Comparison of ENCODE assay signal across 1 cellular context in the genomic region with DNA sequence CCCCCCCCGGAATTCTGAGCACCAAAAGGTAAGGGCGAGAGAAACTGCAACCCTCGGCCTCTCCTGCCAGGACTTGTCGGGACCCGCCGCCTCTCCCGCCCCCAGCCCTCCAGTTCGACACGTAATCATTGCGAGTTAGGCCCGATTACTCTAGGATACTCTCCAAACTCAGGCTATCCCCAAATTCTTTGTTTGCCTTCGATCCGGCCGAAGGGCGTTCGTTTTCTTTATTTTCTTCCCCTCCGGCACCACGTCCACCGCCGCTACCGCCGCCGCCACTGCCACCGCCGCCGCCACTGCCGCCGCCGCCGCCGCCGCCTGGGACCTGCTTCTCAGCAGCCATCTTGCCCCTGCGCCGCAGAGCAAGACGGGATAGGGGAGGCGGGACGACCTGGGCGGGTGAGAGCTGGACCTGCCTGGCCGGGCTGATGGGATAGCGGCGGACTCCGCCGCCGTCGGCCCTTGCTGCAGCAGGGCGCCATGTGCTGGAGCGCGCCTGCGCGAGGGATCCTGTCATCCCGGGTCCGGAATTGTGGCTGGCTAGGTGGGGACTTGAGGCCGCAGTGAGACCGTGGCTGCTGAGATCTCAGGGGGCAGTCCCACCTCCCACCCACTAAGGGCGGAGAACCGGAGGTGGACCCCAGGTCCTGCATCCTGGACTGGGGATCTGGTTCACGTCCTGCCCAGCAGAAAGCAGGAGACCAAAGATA.
TF ChIP-seq lines count a peak whose summit lies in the region.

TSS of gene SRP68 (minus strand) at position 369 of the 710 bp plus-strand sequence. CDS start at position 343, 26 bp downstream.

TF ChIP-seq in HepG2, 621 proteins besides CTCF, POLR2A, EP300 and RAD21 (continued from another document and continues in another):
- TF ChIP-seq SAFB2 (CRISPR knock-in tag; IDR thresholded peaks at IDR 0.05; ENCODE audit: borderline replicate concordance, low read depth) (peak; percentile 97), HDAC1 (CRISPR knock-in tag; IDR thresholded peaks at IDR 0.05) (peak; percentile 98), STAG1 (CRISPR knock-in tag; IDR thresholded peaks at IDR 0.05) (no peak; the same call in 1 of the 2 replicates), ZSCAN9 (CRISPR knock-in tag; IDR thresholded peaks at IDR 0.05; ENCODE audit: borderline replicate concordance) (peak; percentile 87), TMF1 (CRISPR knock-in tag; IDR thresholded peaks at IDR 0.05; ENCODE audit: low read depth) (peak; percentile 89; the same call in 1 of the 2 replicates), ARID2 (CRISPR knock-in tag; IDR thresholded peaks at IDR 0.05; ENCODE audit: borderline replicate concordance) (no peak), ZNF282 (IDR thresholded peaks at IDR 0.05; ENCODE audit: partially characterized antibody) (no peak), ZNF747 (CRISPR knock-in tag; IDR thresholded peaks at IDR 0.05; ENCODE audit: borderline replicate concordance) (peak; percentile 93; the same call in 1 of the 2 replicates), REXO4 (CRISPR knock-in tag; IDR thresholded peaks at IDR 0.05; ENCODE audit: borderline replicate concordance) (peak; percentile 40), ZNF788 (CRISPR knock-in tag; IDR thresholded peaks at IDR 0.05; ENCODE audit: borderline replicate concordance) (peak; percentile 88), HOXA5 (CRISPR knock-in tag; IDR thresholded peaks at IDR 0.05) (no peak; the same call in 1 of the 2 replicates), CHD4 (IDR thresholded peaks at IDR 0.05; ENCODE audit: borderline replicate concordance, low read length) (no peak), ATF1 (CRISPR knock-in tag; IDR thresholded peaks at IDR 0.05) (no peak), TBL1XR1 (IDR thresholded peaks at IDR 0.05; ENCODE audit: borderline replicate concordance, low read length, partially characterized antibody) (peak; percentile 66), JUND (CRISPR knock-in tag; IDR thresholded peaks at IDR 0.05) (peak; percentile 75), TOE1 (CRISPR knock-in tag; IDR thresholded peaks at IDR 0.05) (0 out of 2 replicates have a peak, but pooled peaks have one; percentile 20), FOXC1 (CRISPR knock-in tag; IDR thresholded peaks at IDR 0.05; ENCODE audit: borderline replicate concordance) (peak; percentile 90), XRCC5 (optimal IDR thresholded peaks at IDR 0.05; ENCODE audit: low read length) (peak; percentile 92), DPF2 (CRISPR knock-in tag; IDR thresholded peaks at IDR 0.05; ENCODE audit: borderline replicate concordance, low read depth) (no peak; the same call in 1 of the 2 replicates), BRF2 (CRISPR knock-in tag; IDR thresholded peaks at IDR 0.05) (peak; percentile 89), ARNTL (CRISPR knock-in tag; IDR thresholded peaks at IDR 0.05) (peak; percentile 76; the same call in 1 of the 2 replicates), AHDC1 (CRISPR knock-in tag; IDR thresholded peaks at IDR 0.05; ENCODE audit: borderline replicate concordance) (no peak; the same call in 1 of the 2 replicates), MTF1 (CRISPR knock-in tag; IDR thresholded peaks at IDR 0.05) (no peak), GRHL1 (CRISPR knock-in tag; conservative IDR thresholded peaks at IDR 0.05) (no peak), ZNF362 (CRISPR knock-in tag; IDR thresholded peaks at IDR 0.05; ENCODE audit: borderline replicate concordance) (peak; percentile 56; the same call in 1 of the 2 replicates), ATM (IDR thresholded peaks at IDR 0.05; ENCODE audit: borderline replicate concordance) (no peak), HNRNPL (IDR thresholded peaks at IDR 0.05; ENCODE audit: low read depth, low read length) (no peak), ZSCAN22 (CRISPR knock-in tag; IDR thresholded peaks at IDR 0.05) (peak; percentile 56), ZNF530 (CRISPR knock-in tag; IDR thresholded peaks at IDR 0.05; ENCODE audit: low read depth) (no peak), ZNF333 (CRISPR knock-in tag; IDR thresholded peaks at IDR 0.05; ENCODE audit: borderline replicate concordance) (no peak), ZFAT (CRISPR knock-in tag; conservative IDR thresholded peaks at IDR 0.05) (no peak), ZNF572 (CRISPR knock-in tag; IDR thresholded peaks at IDR 0.05) (peak; percentile 100), SKI (IDR thresholded peaks at IDR 0.05; ENCODE audit: partially characterized antibody) (peak; percentile 90), PHF5A (CRISPR knock-in tag; IDR thresholded peaks at IDR 0.05; ENCODE audit: low read depth, unreplicated experiment) (peak; percentile 88)
- TF ChIP-seq, protein P1, sequence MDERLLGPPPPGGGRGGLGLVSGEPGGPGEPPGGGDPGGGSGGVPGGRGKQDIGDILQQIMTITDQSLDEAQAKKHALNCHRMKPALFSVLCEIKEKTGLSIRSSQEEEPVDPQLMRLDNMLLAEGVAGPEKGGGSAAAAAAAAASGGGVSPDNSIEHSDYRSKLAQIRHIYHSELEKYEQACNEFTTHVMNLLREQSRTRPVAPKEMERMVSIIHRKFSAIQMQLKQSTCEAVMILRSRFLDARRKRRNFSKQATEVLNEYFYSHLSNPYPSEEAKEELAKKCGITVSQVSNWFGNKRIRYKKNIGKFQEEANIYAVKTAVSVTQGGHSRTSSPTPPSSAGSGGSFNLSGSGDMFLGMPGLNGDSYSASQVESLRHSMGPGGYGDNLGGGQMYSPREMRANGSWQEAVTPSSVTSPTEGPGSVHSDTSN (CRISPR knock-in tag; IDR thresholded peaks at IDR 0.05), result no peak
- TF ChIP-seq, protein P2, sequence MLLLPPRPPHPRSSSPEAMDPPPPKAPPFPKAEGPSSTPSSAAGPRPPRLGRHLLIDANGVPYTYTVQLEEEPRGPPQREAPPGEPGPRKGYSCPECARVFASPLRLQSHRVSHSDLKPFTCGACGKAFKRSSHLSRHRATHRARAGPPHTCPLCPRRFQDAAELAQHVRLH (CRISPR knock-in tag; IDR thresholded peaks at IDR 0.05; ENCODE audit: borderline replicate concordance, low read depth), result peak; percentile 69; the same call in 1 of the 2 replicates
- TF ChIP-seq, protein P3, sequence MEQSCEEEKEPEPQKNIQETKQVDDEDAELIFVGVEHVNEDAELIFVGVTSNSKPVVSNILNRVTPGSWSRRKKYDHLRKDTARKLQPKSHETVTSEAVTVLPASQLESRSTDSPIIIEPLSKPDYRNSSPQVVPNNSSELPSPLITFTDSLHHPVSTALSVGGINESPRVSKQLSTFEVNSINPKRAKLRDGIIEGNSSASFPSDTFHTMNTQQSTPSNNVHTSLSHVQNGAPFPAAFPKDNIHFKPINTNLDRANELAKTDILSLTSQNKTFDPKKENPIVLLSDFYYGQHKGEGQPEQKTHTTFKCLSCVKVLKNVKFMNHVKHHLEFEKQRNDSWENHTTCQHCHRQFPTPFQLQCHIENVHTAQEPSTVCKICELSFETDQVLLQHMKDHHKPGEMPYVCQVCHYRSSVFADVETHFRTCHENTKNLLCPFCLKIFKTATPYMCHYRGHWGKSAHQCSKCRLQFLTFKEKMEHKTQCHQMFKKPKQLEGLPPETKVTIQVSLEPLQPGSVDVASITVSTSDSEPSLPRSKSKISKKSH (CRISPR knock-in tag; IDR thresholded peaks at IDR 0.05; ENCODE audit: borderline replicate concordance), result peak; percentile 75; the same call in 1 of the 2 replicates
- TF ChIP-seq, protein P4, sequence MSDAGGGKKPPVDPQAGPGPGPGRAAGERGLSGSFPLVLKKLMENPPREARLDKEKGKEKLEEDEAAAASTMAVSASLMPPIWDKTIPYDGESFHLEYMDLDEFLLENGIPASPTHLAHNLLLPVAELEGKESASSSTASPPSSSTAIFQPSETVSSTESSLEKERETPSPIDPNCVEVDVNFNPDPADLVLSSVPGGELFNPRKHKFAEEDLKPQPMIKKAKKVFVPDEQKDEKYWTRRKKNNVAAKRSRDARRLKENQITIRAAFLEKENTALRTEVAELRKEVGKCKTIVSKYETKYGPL (CRISPR knock-in tag; IDR thresholded peaks at IDR 0.05), result no peak
- TF ChIP-seq, protein P5, sequence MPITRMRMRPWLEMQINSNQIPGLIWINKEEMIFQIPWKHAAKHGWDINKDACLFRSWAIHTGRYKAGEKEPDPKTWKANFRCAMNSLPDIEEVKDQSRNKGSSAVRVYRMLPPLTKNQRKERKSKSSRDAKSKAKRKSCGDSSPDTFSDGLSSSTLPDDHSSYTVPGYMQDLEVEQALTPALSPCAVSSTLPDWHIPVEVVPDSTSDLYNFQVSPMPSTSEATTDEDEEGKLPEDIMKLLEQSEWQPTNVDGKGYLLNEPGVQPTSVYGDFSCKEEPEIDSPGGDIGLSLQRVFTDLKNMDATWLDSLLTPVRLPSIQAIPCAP (CRISPR knock-in tag; IDR thresholded peaks at IDR 0.05; ENCODE audit: low read depth), result peak; percentile 92
- TF ChIP-seq, protein P6, sequence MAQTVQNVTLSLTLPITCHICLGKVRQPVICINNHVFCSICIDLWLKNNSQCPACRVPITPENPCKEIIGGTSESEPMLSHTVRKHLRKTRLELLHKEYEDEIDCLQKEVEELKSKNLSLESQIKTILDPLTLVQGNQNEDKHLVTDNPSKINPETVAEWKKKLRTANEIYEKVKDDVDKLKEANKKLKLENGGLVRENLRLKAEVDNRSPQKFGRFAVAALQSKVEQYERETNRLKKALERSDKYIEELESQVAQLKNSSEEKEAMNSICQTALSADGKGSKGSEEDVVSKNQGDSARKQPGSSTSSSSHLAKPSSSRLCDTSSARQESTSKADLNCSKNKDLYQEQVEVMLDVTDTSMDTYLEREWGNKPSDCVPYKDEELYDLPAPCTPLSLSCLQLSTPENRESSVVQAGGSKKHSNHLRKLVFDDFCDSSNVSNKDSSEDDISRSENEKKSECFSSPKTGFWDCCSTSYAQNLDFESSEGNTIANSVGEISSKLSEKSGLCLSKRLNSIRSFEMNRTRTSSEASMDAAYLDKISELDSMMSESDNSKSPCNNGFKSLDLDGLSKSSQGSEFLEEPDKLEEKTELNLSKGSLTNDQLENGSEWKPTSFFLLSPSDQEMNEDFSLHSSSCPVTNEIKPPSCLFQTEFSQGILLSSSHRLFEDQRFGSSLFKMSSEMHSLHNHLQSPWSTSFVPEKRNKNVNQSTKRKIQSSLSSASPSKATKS (CRISPR knock-in tag; IDR thresholded peaks at IDR 0.05), result no peak; the same call in 1 of the 2 replicates
